In the genomic region with DNA sequence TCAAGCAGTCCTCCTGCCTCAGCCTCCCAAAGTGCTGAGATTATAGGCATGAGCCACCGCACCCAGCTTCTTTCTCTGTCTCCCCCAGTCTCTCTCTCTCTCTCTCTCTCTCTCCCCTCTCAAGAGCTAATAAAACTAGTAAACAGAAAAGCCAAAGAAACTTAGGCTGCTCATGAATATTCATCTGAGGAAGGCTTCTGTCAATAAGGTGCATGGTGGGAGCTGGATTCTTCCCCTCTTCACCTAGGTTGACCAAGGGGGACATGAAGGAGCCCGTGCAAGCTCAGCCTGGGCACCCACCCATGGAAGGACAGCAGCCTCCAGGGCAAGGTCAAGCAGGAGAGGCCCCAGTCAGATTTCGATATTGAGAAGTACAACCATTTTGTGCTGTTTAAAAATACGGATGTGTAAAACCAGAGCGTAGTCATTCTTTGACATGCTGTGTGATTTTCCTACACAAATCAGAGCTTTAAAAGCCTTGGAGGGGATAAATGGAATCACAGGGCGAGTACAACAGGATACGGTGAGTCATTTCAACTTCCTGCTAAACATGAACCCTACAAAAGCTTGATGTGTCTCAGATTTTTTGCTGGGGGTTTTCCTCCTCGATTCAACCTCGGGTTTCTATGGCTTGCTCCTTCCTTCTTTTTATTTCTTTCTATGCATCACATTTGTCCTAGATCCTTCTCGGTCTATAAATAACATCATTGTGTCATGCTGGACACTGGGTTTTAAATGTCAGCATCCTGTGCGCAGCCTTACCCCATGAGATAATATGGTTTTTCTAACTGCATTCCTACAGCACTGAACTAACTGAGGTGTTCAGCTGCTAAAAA, we compare ENCODE assay signal across 1 cellular context.
TF ChIP-seq lines count a peak whose summit lies in the region.

No MANE protein-coding gene starts in this region.

TF ChIP-seq in GM12878, 131 proteins besides CTCF, POLR2A, EP300 and RAD21 (continued from another document):
- TF ChIP-seq POLR2AphosphoS2 (IDR thresholded peaks at IDR 0.05; ENCODE audit: low read depth, low read length) = no peak
- TF ChIP-seq ZNF207 (IDR thresholded peaks at IDR 0.05; ENCODE audit: borderline replicate concordance) = no peak
- TF ChIP-seq GATAD2B (conservative IDR thresholded peaks at IDR 0.05; ENCODE audit: low read depth) = peak; percentile 70; the same call in 1 of the 2 replicates
- TF ChIP-seq NFIC (IDR thresholded peaks at IDR 0.05; ENCODE audit: low read depth, low read length) = peak; percentile 99
- TF ChIP-seq MXI1 (IDR thresholded peaks at IDR 0.05; ENCODE audit: low read depth, low read length) = no peak
- TF ChIP-seq IRF5 (IDR thresholded peaks at IDR 0.05; ENCODE audit: borderline replicate concordance) = no peak
- no peak for TF ChIP-seq ZBTB40 (IDR thresholded peaks at IDR 0.05; ENCODE audit: borderline replicate concordance)
